10 cellular contexts compared by ENCODE assay signal in the genomic region with DNA sequence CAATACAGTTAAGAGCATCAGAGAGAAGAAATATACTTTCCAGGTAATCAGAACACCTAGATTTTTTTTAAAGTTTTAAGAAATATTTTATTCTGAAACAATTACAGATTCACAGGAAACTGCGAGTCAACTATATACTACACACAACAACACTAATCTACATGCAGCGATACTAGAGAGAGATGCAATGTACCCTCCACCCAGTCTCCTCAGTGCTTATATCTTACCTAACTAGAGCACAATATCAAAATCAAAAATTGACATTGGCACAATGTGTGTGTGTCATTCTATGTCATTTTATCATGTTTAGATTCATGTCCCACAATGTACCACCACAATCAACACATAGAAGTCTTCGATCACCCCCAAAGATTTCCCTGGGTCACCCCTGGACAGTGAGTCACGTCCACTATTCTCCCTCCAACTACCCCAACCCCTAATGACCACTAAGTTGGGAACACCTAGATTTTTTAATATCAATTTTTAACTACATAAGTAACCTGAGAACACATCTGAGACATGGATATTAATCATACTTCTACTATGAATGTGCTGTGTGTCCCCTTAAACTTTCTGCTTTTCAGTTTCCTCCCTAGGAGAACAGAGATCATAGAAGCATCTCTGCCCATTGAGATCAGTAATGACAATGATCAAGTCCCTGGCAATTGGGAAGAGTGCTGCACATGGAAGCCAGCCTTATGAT.
DNase-seq lines count a peak whose midpoint lies in the region; ATAC-seq and TF ChIP-seq lines count a peak whose summit lies in the region.
"Had no signal": no experiment of that assay in that cellular context is flagged by ENCODE, and none has a peak within 500 bp of the region (broad histone marks: within the 10 kb centered on the region; RNA-seq: fewer than 3 reads in every experiment).

No MANE protein-coding gene starts in this region.

- no peaks in the 10 kb centered on the region for H3K9me3 Mint-ChIP-seq in activated naive CD4-positive, alpha-beta T cell treated with anti-CD3 and anti-CD28 coated beads, Interleukin-2, amount 50 U/mL, for 72 hours
- no peaks in the 10 kb centered on the region for H3K9me3 Mint-ChIP-seq in activated naive CD4-positive, alpha-beta T cell treated with anti-CD3 and anti-CD28 coated beads, Interleukin-2, amount 10 ng/mL, durations not matched to agents 7 days and 5 days
- no peaks in the 10 kb centered on the region for H3K9me3 Mint-ChIP-seq in effector memory CD8-positive, alpha-beta T cell
- H3K9me3 Mint-ChIP-seq: WTC11 had no signal

- intact Hi-C loops in upper lobe of right lung (cut with DNase I), result no loop called here

- DNase-seq in activated naive CD4-positive, alpha-beta T cell treated with anti-CD3 and anti-CD28 coated beads, Interleukin-2, amount 50 U/mL, for 72 hours (ENCODE audit: low spot score in 2 of 2), result no peak
- DNase-seq in activated naive CD4-positive, alpha-beta T cell treated with anti-CD3 and anti-CD28 coated beads, Interleukin-2, amount 10 ng/mL, durations not matched to agents 7 days and 5 days, result no peak
- no peak for DNase-seq in effector memory CD8-positive, alpha-beta T cell
- DNase-seq in upper lobe of right lung (no peak), T-helper 9 cell (no peak), kidney glomerular epithelial cell (lab: John Stamatoyannopoulos, UW) (no peak)

- peak; percentile 65 to 77 for ATAC-seq in activated naive CD4-positive, alpha-beta T cell treated with anti-CD3 and anti-CD28 coated beads, Interleukin-2, amount 50 U/mL, for 72 hours
- peak; percentile 14 for ATAC-seq in HG03432 (IDR thresholded peaks at IDR 0.05; ENCODE audit: unreplicated experiment)
- ATAC-seq in effector memory CD8-positive, alpha-beta T cell (replicated peaks), result no peak
- ATAC-seq in upper lobe of right lung, result no peak
- no peak for ATAC-seq in HG03469 (IDR thresholded peaks at IDR 0.05; ENCODE audit: unreplicated experiment)
- ATAC-seq: K562, WTC11 had no signal

- peaks cover 6% of the 10 kb centered on the region for H3K36me3 ChIP-seq in upper lobe of right lung

- no peaks in the 10 kb centered on the region for H3K36me3 Mint-ChIP-seq in activated naive CD4-positive, alpha-beta T cell treated with anti-CD3 and anti-CD28 coated beads, Interleukin-2, amount 50 U/mL, for 72 hours
- peaks cover 3% of the 10 kb centered on the region for H3K36me3 Mint-ChIP-seq in activated naive CD4-positive, alpha-beta T cell treated with anti-CD3 and anti-CD28 coated beads, Interleukin-2, amount 10 ng/mL, durations not matched to agents 7 days and 5 days
- peaks cover 12% of the 10 kb centered on the region for H3K36me3 Mint-ChIP-seq in effector memory CD8-positive, alpha-beta T cell (ENCODE audit: insufficient read depth)
- H3K36me3 Mint-ChIP-seq: WTC11 had no signal

- CTCF ChIA-PET in activated naive CD4-positive, alpha-beta T cell treated with anti-CD3 and anti-CD28 coated beads, Interleukin-2, amount 10 ng/mL, durations not matched to agents 7 days and 5 days (lab: Charles Lee), result interaction anchor here (0.9 to 3.6 kb wide), 3 partner anchors 79 to 83 kb away, joined by 4 to 33 read pairs (median 9); no protein-coding TSS in a partner anchor

- no peaks in the 10 kb centered on the region for H3K9me3 ChIP-seq in upper lobe of right lung

- peak overlapping the region; percentile 11 for H3K27ac ChIP-seq in upper lobe of right lung

- H3K4me3 ChIP-seq in upper lobe of right lung, result no peak overlapping the region
- H3K4me3 ChIP-seq: K562 had no signal

- peaks cover 37% of the 10 kb centered on the region for H3K4me1 ChIP-seq in upper lobe of right lung

- peak overlapping the region; percentile 71 to 87 for H3K27ac Mint-ChIP-seq in activated naive CD4-positive, alpha-beta T cell treated with anti-CD3 and anti-CD28 coated beads, Interleukin-2, amount 50 U/mL, for 72 hours
- no peak overlapping the region for H3K27ac Mint-ChIP-seq in activated naive CD4-positive, alpha-beta T cell treated with anti-CD3 and anti-CD28 coated beads, Interleukin-2, amount 10 ng/mL, durations not matched to agents 7 days and 5 days
- H3K27ac Mint-ChIP-seq in effector memory CD8-positive, alpha-beta T cell, result peak overlapping the region; percentile 13 to 93
- H3K27ac Mint-ChIP-seq: WTC11 had no signal

- no peak for TF ChIP-seq CTCF in upper lobe of right lung (IDR thresholded peaks at IDR 0.05)

- no peaks in the 10 kb centered on the region for H3K27me3 ChIP-seq in upper lobe of right lung

- no peak overlapping the region for H3K4me3 Mint-ChIP-seq in activated naive CD4-positive, alpha-beta T cell treated with anti-CD3 and anti-CD28 coated beads, Interleukin-2, amount 10 ng/mL, durations not matched to agents 7 days and 5 days
- peak overlapping the region; percentile 2 to 46 for H3K4me3 Mint-ChIP-seq in effector memory CD8-positive, alpha-beta T cell
- H3K4me3 Mint-ChIP-seq: WTC11 had no signal

- H3K27me3 Mint-ChIP-seq in activated naive CD4-positive, alpha-beta T cell treated with anti-CD3 and anti-CD28 coated beads, Interleukin-2, amount 10 ng/mL, durations not matched to agents 7 days and 5 days, result no peaks in the 10 kb centered on the region
- no peaks in the 10 kb centered on the region for H3K27me3 Mint-ChIP-seq in effector memory CD8-positive, alpha-beta T cell

- peaks cover 59% of the 10 kb centered on the region for H3K4me1 Mint-ChIP-seq in activated naive CD4-positive, alpha-beta T cell treated with anti-CD3 and anti-CD28 coated beads, Interleukin-2, amount 10 ng/mL, durations not matched to agents 7 days and 5 days
- peaks cover 38 to 47% of the 10 kb centered on the region in 2 donors for H3K4me1 Mint-ChIP-seq in effector memory CD8-positive, alpha-beta T cell (ENCODE audit: low read depth in 2 of 2)

Comparison
In these comparisons a context has a peak if more than half of its experiments do, and no peak if none do; other contexts are left out.
1. ATAC-seq: peak in activated naive CD4-positive, alpha-beta T cell treated with anti-CD3 and anti-CD28 coated beads, Interleukin-2, amount 50 U/mL, for 72 hours (2 of 2) and HG03432 (single experiment); none in effector memory CD8-positive, alpha-beta T cell (single experiment), upper lobe of right lung (single experiment) and HG03469 (single experiment).